9 cellular contexts compared by ENCODE assay signal in genomic region chr16:3087243-3087791, GRCh38. TPM values are rescaled to one million over a fixed set of nuclear protein-coding genes. Genes with fewer than 3 reads are reported as not detected.
DNase-seq lines count a peak whose midpoint lies in the region; ATAC-seq and TF ChIP-seq lines count a peak whose summit lies in the region.
"Had no signal": no experiment of that assay in that cellular context is flagged by ENCODE, and none has a peak within 500 bp of the region (broad histone marks: within the 10 kb centered on the region; RNA-seq: fewer than 3 reads in every experiment).

No MANE protein-coding gene starts in this region.

- H3K27me3 Mint-ChIP-seq in activated CD4-positive, alpha-beta T cell treated with anti-CD3 and anti-CD28 coated beads, Interleukin-2, amount 10 ng/mL, durations not matched to agents 24 days and 14 days, result no peaks in the 10 kb centered on the region
- H3K27me3 Mint-ChIP-seq in activated naive CD8-positive, alpha-beta T cell treated with anti-CD3 and anti-CD28 coated beads, Interleukin-2, amount 50 U/mL, for 24 hours, result no peaks in the 10 kb centered on the region

- TF ChIP-seq EP300 in suprapubic skin (IDR thresholded peaks at IDR 0.05), result no peak

- no peaks in the 10 kb centered on the region for H3K9me3 ChIP-seq in suprapubic skin

- H3K27ac Mint-ChIP-seq in activated CD4-positive, alpha-beta T cell treated with anti-CD3 and anti-CD28 coated beads, Interleukin-2, amount 10 ng/mL, durations not matched to agents 24 days and 14 days, result peak overlapping the region; percentile 78
- no peak overlapping the region for H3K27ac Mint-ChIP-seq in activated naive CD8-positive, alpha-beta T cell treated with anti-CD3 and anti-CD28 coated beads, Interleukin-2, amount 50 U/mL, for 24 hours

- no peak for DNase-seq in activated CD4-positive, alpha-beta T cell treated with anti-CD3 and anti-CD28 coated beads, Interleukin-2, amount 10 ng/mL, durations not matched to agents 24 days and 14 days
- DNase-seq in activated CD4-positive, alpha-beta T cell treated with anti-CD3 and anti-CD28 coated beads for 48 hours, result no peak
- DNase-seq in activated naive CD8-positive, alpha-beta T cell treated with anti-CD3 and anti-CD28 coated beads, Interleukin-2, amount 50 U/mL, for 24 hours, result no peak
- DNase-seq in left colon, result no peak
- peak in 1 of 2 donors; percentile 77 for DNase-seq in suprapubic skin (ENCODE audit: low spot score in 2 of 2)
- DNase-seq in NCI-H748 (lab: John Stamatoyannopoulos, UW; ENCODE audit: unreplicated experiment), result no peak
- no peak for DNase-seq in NCI-H1694 treated with DMSO at 0.1 percent for 48 hours (lab: John Stamatoyannopoulos, UW)
- DNase-seq: NCI-H2081 treated with DMSO at 0.1 percent for 48 hours had no signal

- peaks cover 14% of the 10 kb centered on the region for H3K27me3 ChIP-seq in suprapubic skin

- intact Hi-C loops in activated CD4-positive, alpha-beta T cell treated with anti-CD3 and anti-CD28 coated beads, Interleukin-2, amount 10 ng/mL, durations not matched to agents 24 days and 14 days (cut with micrococcal nuclease), result no loop called here
- intact Hi-C loops in left colon (cut with DNase I, micrococcal nuclease), result no loop called here

- ATAC-seq in activated naive CD8-positive, alpha-beta T cell treated with anti-CD3 and anti-CD28 coated beads, Interleukin-2, amount 50 U/mL, for 24 hours, result peak; percentile 20
- peak; percentile 53 for ATAC-seq in left colon
- no peak for ATAC-seq in GM21717 (IDR thresholded peaks at IDR 0.05; ENCODE audit: unreplicated experiment)

- H3K4me1 ChIP-seq in suprapubic skin, result peaks cover 11% of the 10 kb centered on the region

- H3K27ac ChIP-seq in suprapubic skin, result peak overlapping the region; percentile 6

- WGBS in suprapubic skin, result 51% methylated on average over 6 of the region's 12 CpGs

- peak overlapping the region; percentile 78 for H3K4me3 Mint-ChIP-seq in activated CD4-positive, alpha-beta T cell treated with anti-CD3 and anti-CD28 coated beads, Interleukin-2, amount 10 ng/mL, durations not matched to agents 24 days and 14 days
- H3K4me3 Mint-ChIP-seq in activated naive CD8-positive, alpha-beta T cell treated with anti-CD3 and anti-CD28 coated beads, Interleukin-2, amount 50 U/mL, for 24 hours, result peak overlapping the region; percentile 34

- TF ChIP-seq POLR2A in suprapubic skin (IDR thresholded peaks at IDR 0.05), result no peak

- H3K4me3 ChIP-seq in suprapubic skin, result peak overlapping the region; percentile 17

- H3K36me3 Mint-ChIP-seq in activated CD4-positive, alpha-beta T cell treated with anti-CD3 and anti-CD28 coated beads, Interleukin-2, amount 10 ng/mL, durations not matched to agents 24 days and 14 days (ENCODE audit: low read depth), result peaks cover 11% of the 10 kb centered on the region
- H3K36me3 Mint-ChIP-seq in activated naive CD8-positive, alpha-beta T cell treated with anti-CD3 and anti-CD28 coated beads, Interleukin-2, amount 50 U/mL, for 24 hours (ENCODE audit: low read depth), result no peaks in the 10 kb centered on the region

- no peaks in the 10 kb centered on the region for H3K36me3 ChIP-seq in suprapubic skin

- H3K9me3 Mint-ChIP-seq in activated CD4-positive, alpha-beta T cell treated with anti-CD3 and anti-CD28 coated beads, Interleukin-2, amount 10 ng/mL, durations not matched to agents 24 days and 14 days, result peaks cover 3% of the 10 kb centered on the region
- H3K9me3 Mint-ChIP-seq in activated naive CD8-positive, alpha-beta T cell treated with anti-CD3 and anti-CD28 coated beads, Interleukin-2, amount 50 U/mL, for 24 hours, result no peaks in the 10 kb centered on the region

- TF ChIP-seq CTCF in suprapubic skin (IDR thresholded peaks at IDR 0.05), result no peak

- peaks cover 40% of the 10 kb centered on the region for H3K4me1 Mint-ChIP-seq in activated CD4-positive, alpha-beta T cell treated with anti-CD3 and anti-CD28 coated beads, Interleukin-2, amount 10 ng/mL, durations not matched to agents 24 days and 14 days
- H3K4me1 Mint-ChIP-seq in activated naive CD8-positive, alpha-beta T cell treated with anti-CD3 and anti-CD28 coated beads, Interleukin-2, amount 50 U/mL, for 24 hours, result peaks cover 21% of the 10 kb centered on the region

RNA-seq across cellular contexts. Expression of gene ZSCAN10, which starts 11.8 kb away (rescaled TPM):
- total RNA-seq in activated CD4-positive, alpha-beta T cell treated with anti-CD3 and anti-CD28 coated beads, Interleukin-2, amount 10 ng/mL, durations not matched to agents 24 days and 14 days, result not detected in 2 replicates
- total RNA-seq in left colon (not detected), suprapubic skin (not detected)

RNA-seq across cellular contexts. Expression of gene IL32, which starts 21.9 kb away (rescaled TPM):
- 918 and 934 TPM in 2 replicates for total RNA-seq in activated CD4-positive, alpha-beta T cell treated with anti-CD3 and anti-CD28 coated beads, Interleukin-2, amount 10 ng/mL, durations not matched to agents 24 days and 14 days
- total RNA-seq in left colon, result 100 to 1,000 TPM; 265 to 865 TPM
- total RNA-seq in suprapubic skin, result 10 to 100 TPM in 1 of 4 donors, 1 to 10 TPM in 3; 2.6 to 11.9 (median 6.1) TPM

RNA-seq across cellular contexts. Expression of gene ZNF205, which starts 25.1 kb away (rescaled TPM):
- total RNA-seq in activated CD4-positive, alpha-beta T cell treated with anti-CD3 and anti-CD28 coated beads, Interleukin-2, amount 10 ng/mL, durations not matched to agents 24 days and 14 days, result 0.21 and 0.47 TPM in 2 replicates
- 1 to 10 TPM; 8.2 to 9.6 TPM for total RNA-seq in left colon
- total RNA-seq in suprapubic skin, result 10 to 100 TPM; 18.3 to 22.5 (median 20.9) TPM

RNA-seq across cellular contexts. Expression of gene MMP25, which starts 41.0 kb away (rescaled TPM):
- total RNA-seq in activated CD4-positive, alpha-beta T cell treated with anti-CD3 and anti-CD28 coated beads, Interleukin-2, amount 10 ng/mL, durations not matched to agents 24 days and 14 days, result 8.1 and 10.2 TPM in 2 replicates
- total RNA-seq in left colon (1 to 10 TPM in 1 of 2 donors, under 1 TPM in 1; 0.70 to 1.1 TPM), suprapubic skin (under 1 TPM in 3 of 4 donors, not detected in 1; 0.51 to 0.87 (median 0.83) TPM)

RNA-seq across cellular contexts. Expression of gene ZNF213, which starts 47.5 kb away (rescaled TPM):
- total RNA-seq in activated CD4-positive, alpha-beta T cell treated with anti-CD3 and anti-CD28 coated beads, Interleukin-2, amount 10 ng/mL, durations not matched to agents 24 days and 14 days, result 9.5 and 10.6 TPM in 2 replicates
- total RNA-seq in left colon (10 to 100 TPM; 12.3 to 13.8 TPM), suprapubic skin (10 to 100 TPM; 14.0 to 18.0 (median 16.4) TPM)

Comparison
In these comparisons a context has a peak if more than half of its experiments do, and no peak if none do; other contexts are left out.
1. RNA of gene IL32, which starts 21.9 kb away (total RNA-seq): 918 to 934 TPM in activated CD4-positive, alpha-beta T cell treated with anti-CD3 and anti-CD28 coated beads, Interleukin-2, amount 10 ng/mL, durations not matched to agents 24 days and 14 days and 265 to 865 TPM in left colon; 2.6 to 11.9 TPM in suprapubic skin; every median in the first group is over 10 times any median in the second.